Comparison of ENCODE assay signal across 8 cellular contexts in the genomic region with DNA sequence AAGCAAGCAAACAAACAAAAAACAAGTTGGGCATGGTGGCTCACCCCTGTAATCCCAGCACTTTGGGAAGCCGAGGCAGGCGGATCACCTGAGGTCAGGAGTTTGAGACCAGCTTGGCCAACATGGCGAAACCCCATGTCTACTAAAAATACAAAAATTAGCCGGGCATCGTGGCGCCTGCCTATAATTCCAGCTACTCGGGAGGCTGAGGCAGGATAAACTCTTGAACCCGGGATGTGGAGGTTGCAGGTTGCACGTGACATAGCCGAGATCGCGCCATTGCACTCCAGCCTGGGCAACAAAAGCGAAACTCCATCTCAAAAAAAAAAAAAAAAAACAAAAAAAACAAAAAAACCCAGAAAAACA. TPM values are rescaled to one million over a fixed set of nuclear protein-coding genes. Genes with fewer than 3 reads are reported as not detected.
DNase-seq lines count a peak whose midpoint lies in the region; ATAC-seq, FAIRE-seq and TF ChIP-seq lines count a peak whose summit lies in the region.
"Not testable (repeated sequence)": the region's sequence is repeated elsewhere in the genome, so short reads cannot be mapped to it uniquely, and the experiment has no call there.

No MANE protein-coding gene starts in this region.

- CTCF ChIA-PET in H1 (lab: Charles Lee; ENCODE audit: partially characterized antibody): interaction anchor here (1.5 kb wide), 1 partner anchor 40 kb away, joined by 5 read pairs; no protein-coding TSS in a partner anchor

- H3K36me3 ChIP-seq in OCI-LY3 (replicated peaks; ENCODE audit: low read depth, low read length): peaks cover 22% of the 10 kb centered on the region
- H3K36me3 ChIP-seq in H1 (ENCODE audit: control insufficient read depth in 2 of 4, insufficient read depth in 4 of 4, low read length in 3 of 4): peaks cover 0 to 34% (median 13%) of the 10 kb centered on the region in 4 experiments; a peak in 7 of 8 replicates
- H3K36me3 ChIP-seq in right lobe of liver: not testable (repeated sequence)

- TF ChIP-seq POLR2A in H1 (IDR thresholded peaks at IDR 0.05; ENCODE audit: control extremely low read depth in 1 of 2, low read depth in 2 of 2, low read length in 2 of 2); right lobe of liver (IDR thresholded peaks at IDR 0.05): not testable (repeated sequence)

- not testable (repeated sequence) for FAIRE-seq in H1 (lab: Jason Lieb, UNC)

- not testable (repeated sequence) for H3K18ac ChIP-seq in H1 (ENCODE audit: extremely low read depth, low read length)

- DNase-seq in activated T-cell treated with anti-CD3 and anti-CD28 coated beads, Interleukin-2, amount 50 U/mL, for 4 hours; H1 (ENCODE audit: low read depth in 1 of 2, low spot score in 2 of 2); right lobe of liver: not testable (repeated sequence)

- H2BK15ac ChIP-seq in H1 (ENCODE audit: low read length): not testable (repeated sequence)

- WGBS in H1 (ENCODE audit: extremely low coverage in 1 of 2, insufficient coverage in 1 of 2, insufficient read length in 1 of 2, insufficient replicate concordance in 2 of 2, low coverage in 1 of 2, low lambda C conversion rate in 2 of 2, missing lambda C conversion rate in 1 of 2), 2 experiments: 93% methylated on average over 11 of the region's 13 CpGs; no CpG with 5 or more reads in 1 of the 2 experiments
- 62% methylated on average over 9 of the region's 13 CpGs for WGBS in right lobe of liver (ENCODE audit: insufficient coverage, low coverage, low lambda C conversion rate, missing lambda C conversion rate)

- not testable (repeated sequence) for H3K4ac ChIP-seq in H1 (replicated peaks; ENCODE audit: insufficient read length, low read depth, low read length)

- not testable (repeated sequence) for H3K56ac ChIP-seq in H1 (replicated peaks; ENCODE audit: insufficient read length, low read depth, low read length)

- not testable (repeated sequence) for H3K23ac ChIP-seq in H1 (ENCODE audit: insufficient read length)

- H4K5ac ChIP-seq in H1 (ENCODE audit: insufficient read length, low read depth, low read length): peak overlapping the region; percentile 78

- H3K27ac ChIP-seq in 22Rv1 (peak overlapping the region; percentile 79), OCI-LY3 (ENCODE audit: low read length) (peak overlapping the region; percentile 41), right lobe of liver (peak overlapping the region; percentile 27 to 75 (median 60)), skin epidermis (peak overlapping the region in 20 of 21 experiments; percentile 59 to 92 (median 82))
- H3K27ac ChIP-seq in H1 (ENCODE audit: low read depth, low read length): not testable (repeated sequence)

- H4K8ac ChIP-seq in H1 (ENCODE audit: extremely low read depth, insufficient read depth, low read length): not testable (repeated sequence)

- H2BK20ac ChIP-seq in H1 (ENCODE audit: low read length): not testable (repeated sequence)

- peak overlapping the region; percentile 88 for H3K4me3 Mint-ChIP-seq in activated T-cell treated with anti-CD3 and anti-CD28 coated beads, Interleukin-2, amount 50 U/mL, for 4 hours

- H3K9me3 ChIP-seq in OCI-LY3 (ENCODE audit: insufficient read depth, low read length); H1 (ENCODE audit: insufficient read depth in 2 of 2, low read depth in 1 of 2, low read length in 1 of 2); right lobe of liver: not testable (repeated sequence)

- peak overlapping the region; percentile 98 for H3K4me3 ChIP-seq in OCI-LY3 (ENCODE audit: low read length)
- H3K4me3 ChIP-seq in H1 (ENCODE audit: extremely low read depth in 1 of 4, insufficient read depth in 2 of 4, low read depth in 3 of 4, low read length in 4 of 4): peak overlapping the region; percentile 51 to 84 (median 61); a peak in 7 of 8 replicates
- H3K4me3 ChIP-seq in right lobe of liver: peak overlapping the region; percentile 80 to 89 (median 83)
- peak overlapping the region; percentile 51 to 84 (median 71) for H3K4me3 ChIP-seq in skin epidermis

- not testable (repeated sequence) for H3K4me1 ChIP-seq in OCI-LY3 (ENCODE audit: low read length); right lobe of liver
- peaks cover 0 to 12% (median 2%) of the 10 kb centered on the region in 4 experiments; a peak in 5 of 7 replicates for H3K4me1 ChIP-seq in H1 (replicated peaks in 1 of 4; ENCODE audit: control insufficient read depth in 3 of 4, insufficient read depth in 4 of 4, low read length in 3 of 4)

- ATAC-seq in GM19023 (IDR thresholded peaks at IDR 0.05; ENCODE audit: unreplicated experiment): peak; percentile 21
- peak; percentile 21 for ATAC-seq in HG03135 (IDR thresholded peaks at IDR 0.05; ENCODE audit: unreplicated experiment)
- ATAC-seq in activated T-cell treated with anti-CD3 and anti-CD28 coated beads, Interleukin-2, amount 50 U/mL, for 4 hours; right lobe of liver: not testable (repeated sequence)

- not testable (repeated sequence) for H3K23me2 ChIP-seq in H1 (ENCODE audit: low read depth, low read length)

- not testable (repeated sequence) for H3K27me3 Mint-ChIP-seq in activated T-cell treated with anti-CD3 and anti-CD28 coated beads, Interleukin-2, amount 50 U/mL, for 4 hours (ENCODE audit: low read depth)

- H3K9me3 Mint-ChIP-seq in activated T-cell treated with anti-CD3 and anti-CD28 coated beads, Interleukin-2, amount 50 U/mL, for 4 hours: not testable (repeated sequence)

- not testable (repeated sequence) for H2AFZ ChIP-seq in OCI-LY3 (ENCODE audit: low read depth, low read length)
- H2AFZ ChIP-seq in H1 (ENCODE audit: low read length): 0 out of 2 replicates have a peak overlapping the region, but pooled peaks have one; percentile 30

- H4K20me1 ChIP-seq in OCI-LY3 (ENCODE audit: insufficient read depth, low read length); H1 (replicated peaks in 1 of 2; ENCODE audit: control insufficient read depth in 1 of 2, insufficient read depth in 2 of 2, low read length in 2 of 2): not testable (repeated sequence)

- not testable (repeated sequence) for H2BK5ac ChIP-seq in H1 (ENCODE audit: low read depth, low read length)

- H3K9ac ChIP-seq in OCI-LY3 (ENCODE audit: low read length): peak overlapping the region; percentile 94
- H3K9ac ChIP-seq in H1 (replicated peaks in 1 of 4; ENCODE audit: extremely low read depth in 1 of 4, low read depth in 3 of 4, low read length in 3 of 4): not testable (repeated sequence)

- POLR2A ChIA-PET in H1 (lab: Charles Lee; ENCODE audit: partially characterized antibody): interaction anchor here (0.8 to 2.7 kb wide), 10 partner anchors 7 to 1279 kb away, joined by 3 to 16 read pairs (median 3); no protein-coding TSS in a partner anchor

- H3K4me1 Mint-ChIP-seq in activated T-cell treated with anti-CD3 and anti-CD28 coated beads, Interleukin-2, amount 50 U/mL, for 4 hours (ENCODE audit: low read depth): peaks cover 33% of the 10 kb centered on the region

- intact Hi-C loops in right lobe of liver (cut with DNase I): not testable (repeated sequence)

- not testable (repeated sequence) for H3K27me3 ChIP-seq in OCI-LY3 (ENCODE audit: low read depth, low read length); H1 (replicated peaks in 1 of 4; ENCODE audit: control insufficient read depth in 3 of 4, extremely low read depth in 1 of 4, insufficient read depth in 3 of 4, low read length in 3 of 4); right lobe of liver

- H3K4me2 ChIP-seq in OCI-LY3 (ENCODE audit: low read length): peak overlapping the region; percentile 62
- H3K4me2 ChIP-seq in H1 (ENCODE audit: insufficient read depth in 1 of 2, low read depth in 2 of 2, low read length in 2 of 2): peak overlapping the region; percentile 71 to 83; a peak in 3 of 4 replicates

- H3K14ac ChIP-seq in H1 (ENCODE audit: insufficient read length): not testable (repeated sequence)

- H3K36me3 Mint-ChIP-seq in activated T-cell treated with anti-CD3 and anti-CD28 coated beads, Interleukin-2, amount 50 U/mL, for 4 hours (ENCODE audit: insufficient read depth): peaks cover 25% of the 10 kb centered on the region

- TF ChIP-seq RAD21 in H1 (IDR thresholded peaks at IDR 0.05 in 1 of 2, conservative IDR thresholded peaks at IDR 0.05 in 1 of 2; ENCODE audit: low read depth in 2 of 2, low read length in 2 of 2): not testable (repeated sequence)

- not testable (repeated sequence) for TF ChIP-seq EP300 in H1 (IDR thresholded peaks at IDR 0.05; ENCODE audit: borderline replicate concordance in 1 of 2, low read depth in 2 of 2, low read length in 2 of 2)

- H2AK5ac ChIP-seq in H1 (ENCODE audit: low read depth, low read length): not testable (repeated sequence)

- H4K91ac ChIP-seq in H1 (replicated peaks; ENCODE audit: insufficient read length, low read length): not testable (repeated sequence)

- not testable (repeated sequence) for H2BK120ac ChIP-seq in H1 (replicated peaks; ENCODE audit: low read depth, low read length)

- not testable (repeated sequence) for H3K79me1 ChIP-seq in H1 (ENCODE audit: low read depth, low read length)

- not testable (repeated sequence) for H2BK12ac ChIP-seq in H1 (ENCODE audit: low read depth, low read length)

- H3K79me2 ChIP-seq in OCI-LY3 (ENCODE audit: low read length): peaks cover 43% of the 10 kb centered on the region
- peaks cover 0 to 36% of the 10 kb centered on the region in 2 experiments; a peak in 2 of 4 replicates for H3K79me2 ChIP-seq in H1 (ENCODE audit: control insufficient read depth in 1 of 2, insufficient read depth in 2 of 2, low read length in 2 of 2)

- not testable (repeated sequence) for TF ChIP-seq CTCF in 22Rv1 (IDR thresholded peaks at IDR 0.05); OCI-LY3 (IDR thresholded peaks at IDR 0.05; ENCODE audit: low read depth, low read length); H1 (IDR thresholded peaks at IDR 0.05; ENCODE audit: control extremely low read depth in 1 of 3, insufficient read depth in 1 of 3, low read depth in 1 of 3, low read length in 3 of 3); right lobe of liver (IDR thresholded peaks at IDR 0.05)

RNA-seq across cellular contexts. Expression of a gene that starts 0.6 kb away (rescaled TPM):
- 100 to 1,000 TPM; 289 to 356 (median 345) TPM for total RNA-seq in activated T-cell treated with anti-CD3 and anti-CD28 coated beads, Interleukin-2, amount 50 U/mL, for 4 hours
- 318 and 319 TPM in 2 replicates for total RNA-seq in H1 (2021; fragmentation: NEBNext Ultra II Directional; extraction: Animal tissue kit (Norgen Biotek cat#: 25700))
- polyA plus RNA-seq in H1 (2011; rRNA removed): 104 and 139 TPM in 2 replicates
- 143 TPM for polyA plus RNA-seq in H1 (2011; cell fraction: cytosol; rRNA removed)
- 156 TPM for polyA plus RNA-seq in H1 (2011; cell fraction: nucleus; rRNA removed)
- polyA plus RNA-seq in H1 (2012, experiment 1 of 2): 359 to 484 TPM (median 376 TPM) in 4 replicates
- polyA plus RNA-seq in H1 (2012, experiment 2 of 2): 228 TPM
- polyA plus RNA-seq in H1 (2013, experiment 1 of 2): 507 TPM
- 501 TPM for polyA plus RNA-seq in H1 (2013, experiment 2 of 2)
- polyA minus RNA-seq in H1 (2011; rRNA and poly(A)+ RNA removed): 291 and 361 TPM in 2 replicates
- polyA minus RNA-seq in H1 (2011; cell fraction: cytosol; rRNA and poly(A)+ RNA removed): 155 TPM
- 107 TPM for polyA minus RNA-seq in H1 (2011; cell fraction: nucleus; rRNA and poly(A)+ RNA removed)
- total RNA-seq in right lobe of liver: 10 to 100 TPM; 38.8 to 57.3 (median 43.0) TPM
